ENCODE assay signal across 1 cellular context in genomic region chr11:72793452-72794367, GRCh38.
A peak's percentile ranks its signal among the peaks of the same experiment; 100 is the strongest.
TF ChIP-seq lines count a peak whose summit lies in the region.

A gene with protein sequence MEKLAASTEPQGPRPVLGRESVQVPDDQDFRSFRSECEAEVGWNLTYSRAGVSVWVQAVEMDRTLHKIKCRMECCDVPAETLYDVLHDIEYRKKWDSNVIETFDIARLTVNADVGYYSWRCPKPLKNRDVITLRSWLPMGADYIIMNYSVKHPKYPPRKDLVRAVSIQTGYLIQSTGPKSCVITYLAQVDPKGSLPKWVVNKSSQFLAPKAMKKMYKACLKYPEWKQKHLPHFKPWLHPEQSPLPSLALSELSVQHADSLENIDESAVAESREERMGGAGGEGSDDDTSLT (minus strand): TSS chr11:72794047. CDS start chr11:72781181, 12,866 bp downstream.

TF ChIP-seq in HEK293, 187 proteins besides CTCF, POLR2A, EP300 and RAD21 (continued from another document and continues in another):
- peak; percentile 76; the same call in 1 of the 2 replicates for TF ChIP-seq ZNF629 (tag by site-specific recombination; IDR thresholded peaks at IDR 0.05)
- no peak for TF ChIP-seq ZNF792 (tag by site-specific recombination; IDR thresholded peaks at IDR 0.05)
- peak; percentile 99 for TF ChIP-seq ZNF335 (tag by site-specific recombination; conservative IDR thresholded peaks at IDR 0.05)
- peak; percentile 88 for TF ChIP-seq ZNF2 (tag by site-specific recombination; IDR thresholded peaks at IDR 0.05)
- no peak for TF ChIP-seq KLF1 (tag by site-specific recombination; IDR thresholded peaks at IDR 0.05)
- TF ChIP-seq, protein P1, sequence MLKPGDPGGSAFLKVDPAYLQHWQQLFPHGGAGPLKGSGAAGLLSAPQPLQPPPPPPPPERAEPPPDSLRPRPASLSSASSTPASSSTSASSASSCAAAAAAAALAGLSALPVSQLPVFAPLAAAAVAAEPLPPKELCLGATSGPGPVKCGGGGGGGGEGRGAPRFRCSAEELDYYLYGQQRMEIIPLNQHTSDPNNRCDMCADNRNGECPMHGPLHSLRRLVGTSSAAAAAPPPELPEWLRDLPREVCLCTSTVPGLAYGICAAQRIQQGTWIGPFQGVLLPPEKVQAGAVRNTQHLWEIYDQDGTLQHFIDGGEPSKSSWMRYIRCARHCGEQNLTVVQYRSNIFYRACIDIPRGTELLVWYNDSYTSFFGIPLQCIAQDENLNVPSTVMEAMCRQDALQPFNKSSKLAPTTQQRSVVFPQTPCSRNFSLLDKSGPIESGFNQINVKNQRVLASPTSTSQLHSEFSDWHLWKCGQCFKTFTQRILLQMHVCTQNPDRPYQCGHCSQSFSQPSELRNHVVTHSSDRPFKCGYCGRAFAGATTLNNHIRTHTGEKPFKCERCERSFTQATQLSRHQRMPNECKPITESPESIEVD (tag by site-specific recombination; IDR thresholded peaks at IDR 0.05): no peak
- TF ChIP-seq SP2 (tag by site-specific recombination; IDR thresholded peaks at IDR 0.05): peak; percentile 86
- peak; percentile 59; the same call in 1 of the 2 replicates for TF ChIP-seq ZBTB21 (tag by site-specific recombination; IDR thresholded peaks at IDR 0.05)
- TF ChIP-seq ZNF473 (tag by site-specific recombination; IDR thresholded peaks at IDR 0.05): no peak
- TF ChIP-seq ZNF114 (tag by site-specific recombination; IDR thresholded peaks at IDR 0.05): no peak
- no peak for TF ChIP-seq ZNF426 (tag by site-specific recombination; IDR thresholded peaks at IDR 0.05)
- TF ChIP-seq ZNF292 (tag by site-specific recombination; IDR thresholded peaks at IDR 0.05; ENCODE audit: borderline replicate concordance, low read depth): no peak
- no peak for TF ChIP-seq ZNF140 (tag by site-specific recombination; IDR thresholded peaks at IDR 0.05)
- peak; percentile 72; the same call in 1 of the 2 replicates for TF ChIP-seq ZNF391 (tag by site-specific recombination; IDR thresholded peaks at IDR 0.05; ENCODE audit: borderline replicate concordance, low read depth)
- no peak; the same call in 1 of the 2 replicates for TF ChIP-seq ZNF10 (tag by site-specific recombination; IDR thresholded peaks at IDR 0.05)
- TF ChIP-seq, protein P2, sequence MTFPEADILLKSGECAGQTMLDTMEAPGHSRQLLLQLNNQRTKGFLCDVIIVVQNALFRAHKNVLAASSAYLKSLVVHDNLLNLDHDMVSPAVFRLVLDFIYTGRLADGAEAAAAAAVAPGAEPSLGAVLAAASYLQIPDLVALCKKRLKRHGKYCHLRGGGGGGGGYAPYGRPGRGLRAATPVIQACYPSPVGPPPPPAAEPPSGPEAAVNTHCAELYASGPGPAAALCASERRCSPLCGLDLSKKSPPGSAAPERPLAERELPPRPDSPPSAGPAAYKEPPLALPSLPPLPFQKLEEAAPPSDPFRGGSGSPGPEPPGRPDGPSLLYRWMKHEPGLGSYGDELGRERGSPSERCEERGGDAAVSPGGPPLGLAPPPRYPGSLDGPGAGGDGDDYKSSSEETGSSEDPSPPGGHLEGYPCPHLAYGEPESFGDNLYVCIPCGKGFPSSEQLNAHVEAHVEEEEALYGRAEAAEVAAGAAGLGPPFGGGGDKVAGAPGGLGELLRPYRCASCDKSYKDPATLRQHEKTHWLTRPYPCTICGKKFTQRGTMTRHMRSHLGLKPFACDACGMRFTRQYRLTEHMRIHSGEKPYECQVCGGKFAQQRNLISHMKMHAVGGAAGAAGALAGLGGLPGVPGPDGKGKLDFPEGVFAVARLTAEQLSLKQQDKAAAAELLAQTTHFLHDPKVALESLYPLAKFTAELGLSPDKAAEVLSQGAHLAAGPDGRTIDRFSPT (tag by site-specific recombination; IDR thresholded peaks at IDR 0.05): no peak
- no peak for TF ChIP-seq SALL2 (tag by site-specific recombination; IDR thresholded peaks at IDR 0.05; ENCODE audit: borderline replicate concordance)
- TF ChIP-seq, protein P3, sequence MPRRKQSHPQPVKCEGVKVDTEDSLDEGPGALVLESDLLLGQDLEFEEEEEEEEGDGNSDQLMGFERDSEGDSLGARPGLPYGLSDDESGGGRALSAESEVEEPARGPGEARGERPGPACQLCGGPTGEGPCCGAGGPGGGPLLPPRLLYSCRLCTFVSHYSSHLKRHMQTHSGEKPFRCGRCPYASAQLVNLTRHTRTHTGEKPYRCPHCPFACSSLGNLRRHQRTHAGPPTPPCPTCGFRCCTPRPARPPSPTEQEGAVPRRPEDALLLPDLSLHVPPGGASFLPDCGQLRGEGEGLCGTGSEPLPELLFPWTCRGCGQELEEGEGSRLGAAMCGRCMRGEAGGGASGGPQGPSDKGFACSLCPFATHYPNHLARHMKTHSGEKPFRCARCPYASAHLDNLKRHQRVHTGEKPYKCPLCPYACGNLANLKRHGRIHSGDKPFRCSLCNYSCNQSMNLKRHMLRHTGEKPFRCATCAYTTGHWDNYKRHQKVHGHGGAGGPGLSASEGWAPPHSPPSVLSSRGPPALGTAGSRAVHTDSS (tag by site-specific recombination; IDR thresholded peaks at IDR 0.05): no peak
- TF ChIP-seq ZNF521 (tag by site-specific recombination; IDR thresholded peaks at IDR 0.05): no peak
- no peak for TF ChIP-seq ZNF354C (tag by site-specific recombination; IDR thresholded peaks at IDR 0.05; ENCODE audit: borderline replicate concordance, low read depth)
- TF ChIP-seq SETDB1 (IDR thresholded peaks at IDR 0.05; ENCODE audit: insufficient read length, low read length): no peak
- TF ChIP-seq, protein P4, sequence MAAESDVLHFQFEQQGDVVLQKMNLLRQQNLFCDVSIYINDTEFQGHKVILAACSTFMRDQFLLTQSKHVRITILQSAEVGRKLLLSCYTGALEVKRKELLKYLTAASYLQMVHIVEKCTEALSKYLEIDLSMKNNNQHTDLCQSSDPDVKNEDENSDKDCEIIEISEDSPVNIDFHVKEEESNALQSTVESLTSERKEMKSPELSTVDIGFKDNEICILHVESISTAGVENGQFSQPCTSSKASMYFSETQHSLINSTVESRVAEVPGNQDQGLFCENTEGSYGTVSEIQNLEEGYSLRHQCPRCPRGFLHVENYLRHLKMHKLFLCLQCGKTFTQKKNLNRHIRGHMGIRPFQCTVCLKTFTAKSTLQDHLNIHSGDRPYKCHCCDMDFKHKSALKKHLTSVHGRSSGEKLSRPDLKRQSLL (tag by site-specific recombination; IDR thresholded peaks at IDR 0.05): peak; percentile 89
- TF ChIP-seq ZBTB7A (tag by site-specific recombination; IDR thresholded peaks at IDR 0.05; ENCODE audit: low read depth): peak; percentile 86; the same call in 1 of the 2 replicates
- peak; percentile 97 for TF ChIP-seq ZBTB17 (tag by site-specific recombination; IDR thresholded peaks at IDR 0.05)
- TF ChIP-seq ZNF548 (tag by site-specific recombination; IDR thresholded peaks at IDR 0.05): no peak
- no peak for TF ChIP-seq ZNF416 (tag by site-specific recombination; IDR thresholded peaks at IDR 0.05)
- no peak for TF ChIP-seq ZNF549 (tag by site-specific recombination; IDR thresholded peaks at IDR 0.05)
- peak; percentile 92 for TF ChIP-seq YY1 (tag by site-specific recombination; IDR thresholded peaks at IDR 0.05)
- no peak for TF ChIP-seq ZNF645 (tag by site-specific recombination; IDR thresholded peaks at IDR 0.05)
- peak; percentile 92 for TF ChIP-seq ZNF501 (tag by site-specific recombination; IDR thresholded peaks at IDR 0.05)
- TF ChIP-seq ZNF555 (tag by site-specific recombination; conservative IDR thresholded peaks at IDR 0.05): no peak
- TF ChIP-seq, protein P5, sequence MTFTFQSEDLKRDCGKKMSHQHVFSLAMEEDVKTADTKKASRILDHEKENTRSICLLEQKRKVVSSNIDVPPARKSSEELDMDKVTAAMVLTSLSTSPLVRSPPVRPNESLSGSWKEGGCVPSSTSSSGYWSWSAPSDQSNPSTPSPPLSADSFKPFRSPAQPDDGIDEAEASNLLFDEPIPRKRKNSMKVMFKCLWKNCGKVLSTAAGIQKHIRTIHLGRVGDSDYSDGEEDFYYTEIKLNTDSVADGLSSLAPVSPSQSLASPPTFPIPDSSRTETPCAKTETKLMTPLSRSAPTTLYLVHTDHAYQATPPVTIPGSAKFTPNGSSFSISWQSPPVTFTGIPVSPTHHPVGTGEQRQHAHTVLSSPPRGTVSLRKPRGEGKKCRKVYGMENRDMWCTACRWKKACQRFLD (tag by site-specific recombination; IDR thresholded peaks at IDR 0.05): no peak
- peak; percentile 73 for TF ChIP-seq ZNF692 (tag by site-specific recombination; IDR thresholded peaks at IDR 0.05)
- TF ChIP-seq ZNF660 (tag by site-specific recombination; IDR thresholded peaks at IDR 0.05): peak; percentile 66
- no peak for TF ChIP-seq ZBTB1 (tag by site-specific recombination; IDR thresholded peaks at IDR 0.05)
- no peak for TF ChIP-seq ZNF571 (tag by site-specific recombination; IDR thresholded peaks at IDR 0.05)
- no peak for TF ChIP-seq ZFP41 (tag by site-specific recombination; IDR thresholded peaks at IDR 0.05; ENCODE audit: borderline replicate concordance)
- TF ChIP-seq ZBTB8A (tag by site-specific recombination; IDR thresholded peaks at IDR 0.05): 0 out of 2 replicates have a peak, but pooled peaks have one; percentile 19
- TF ChIP-seq ZNF133 (tag by site-specific recombination; IDR thresholded peaks at IDR 0.05): no peak
- TF ChIP-seq ZNF558 (tag by site-specific recombination; IDR thresholded peaks at IDR 0.05): no peak
- no peak for TF ChIP-seq RBAK (tag by site-specific recombination; IDR thresholded peaks at IDR 0.05)
- TF ChIP-seq ZNF510 (tag by site-specific recombination; IDR thresholded peaks at IDR 0.05; ENCODE audit: insufficient replicate concordance): no peak
- TF ChIP-seq, protein P6, sequence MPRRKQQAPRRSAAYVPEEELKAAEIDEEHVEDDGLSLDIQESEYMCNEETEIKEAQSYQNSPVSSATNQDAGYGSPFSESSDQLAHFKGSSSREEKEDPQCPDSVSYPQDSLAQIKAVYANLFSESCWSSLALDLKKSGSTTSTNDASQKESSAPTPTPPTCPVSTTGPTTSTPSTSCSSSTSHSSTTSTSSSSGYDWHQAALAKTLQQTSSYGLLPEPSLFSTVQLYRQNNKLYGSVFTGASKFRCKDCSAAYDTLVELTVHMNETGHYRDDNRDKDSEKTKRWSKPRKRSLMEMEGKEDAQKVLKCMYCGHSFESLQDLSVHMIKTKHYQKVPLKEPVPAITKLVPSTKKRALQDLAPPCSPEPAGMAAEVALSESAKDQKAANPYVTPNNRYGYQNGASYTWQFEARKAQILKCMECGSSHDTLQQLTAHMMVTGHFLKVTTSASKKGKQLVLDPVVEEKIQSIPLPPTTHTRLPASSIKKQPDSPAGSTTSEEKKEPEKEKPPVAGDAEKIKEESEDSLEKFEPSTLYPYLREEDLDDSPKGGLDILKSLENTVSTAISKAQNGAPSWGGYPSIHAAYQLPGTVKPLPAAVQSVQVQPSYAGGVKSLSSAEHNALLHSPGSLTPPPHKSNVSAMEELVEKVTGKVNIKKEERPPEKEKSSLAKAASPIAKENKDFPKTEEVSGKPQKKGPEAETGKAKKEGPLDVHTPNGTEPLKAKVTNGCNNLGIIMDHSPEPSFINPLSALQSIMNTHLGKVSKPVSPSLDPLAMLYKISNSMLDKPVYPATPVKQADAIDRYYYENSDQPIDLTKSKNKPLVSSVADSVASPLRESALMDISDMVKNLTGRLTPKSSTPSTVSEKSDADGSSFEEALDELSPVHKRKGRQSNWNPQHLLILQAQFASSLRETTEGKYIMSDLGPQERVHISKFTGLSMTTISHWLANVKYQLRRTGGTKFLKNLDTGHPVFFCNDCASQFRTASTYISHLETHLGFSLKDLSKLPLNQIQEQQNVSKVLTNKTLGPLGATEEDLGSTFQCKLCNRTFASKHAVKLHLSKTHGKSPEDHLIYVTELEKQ (tag by site-specific recombination; IDR thresholded peaks at IDR 0.05; ENCODE audit: borderline replicate concordance): no peak
- no peak for TF ChIP-seq ZNF280C (tag by site-specific recombination; IDR thresholded peaks at IDR 0.05)
- TF ChIP-seq PRDM1 (tag by site-specific recombination; IDR thresholded peaks at IDR 0.05): no peak
- no peak for TF ChIP-seq BCL11B (tag by site-specific recombination; IDR thresholded peaks at IDR 0.05; ENCODE audit: low read depth)
- TF ChIP-seq ZNF394 (tag by site-specific recombination; IDR thresholded peaks at IDR 0.05; ENCODE audit: borderline replicate concordance): peak; percentile 43; the same call in 1 of the 2 replicates
- TF ChIP-seq SP3 (tag by site-specific recombination; IDR thresholded peaks at IDR 0.05): peak; percentile 89
- TF ChIP-seq SP7 (tag by site-specific recombination; IDR thresholded peaks at IDR 0.05): peak; percentile 76
- TF ChIP-seq ZNF791 (tag by site-specific recombination; IDR thresholded peaks at IDR 0.05): no peak
- TF ChIP-seq ZNF169 (tag by site-specific recombination; IDR thresholded peaks at IDR 0.05): no peak
